In genomic region chr12:126084480-126084879, GRCh38 we compare ENCODE assay signal across 31 cellular contexts.
A peak's percentile ranks its signal among the peaks of the same experiment; 100 is the strongest.
DNase-seq lines count a peak whose midpoint lies in the region; ATAC-seq and TF ChIP-seq lines count a peak whose summit lies in the region.
"Had no signal": no experiment of that assay in that cellular context is flagged by ENCODE, and none has a peak within 500 bp of the region (broad histone marks: within the 10 kb centered on the region; RNA-seq: fewer than 3 reads in every experiment).

No MANE protein-coding gene starts in this region.

- intact Hi-C loops in MCF 10A (cut with micrococcal nuclease) (loop anchor here (2.0 kb wide), 1 partner anchor 30 kb away; no protein-coding TSS in a partner anchor), breast epithelium (cut with DNase I; ENCODE audit: low total_unique reads) (no loop called here)
- intact Hi-C loops in activated CD4-positive, alpha-beta T cell treated with anti-CD3 and anti-CD28 coated beads, Interleukin-2, amount 10 ng/mL, durations not matched to agents 24 days and 14 days (cut with micrococcal nuclease): no loop called here

- no peak for ATAC-seq in GM18868 (IDR thresholded peaks at IDR 0.05; ENCODE audit: unreplicated experiment)
- ATAC-seq: activated T-cell treated with anti-CD3 and anti-CD28 coated beads, Interleukin-2, amount 50 U/mL, for 72 hours; stimulated activated naive CD8-positive, alpha-beta T cell treated with anti-CD3 and anti-CD28 coated beads, Interleukin-15, amount 100 ng/mL, for 72 hours had no signal

- H3K9me3 Mint-ChIP-seq in MCF 10A (ENCODE audit: unreplicated experiment): no peaks in the 10 kb centered on the region
- peaks cover 13% of the 10 kb centered on the region for H3K9me3 Mint-ChIP-seq in neural progenitor cell
- no peaks in the 10 kb centered on the region for H3K9me3 Mint-ChIP-seq in activated CD4-positive, alpha-beta T cell treated with anti-CD3 and anti-CD28 coated beads, Interleukin-2, amount 10 ng/mL, durations not matched to agents 24 days and 14 days

- H4K20me1 ChIP-seq in neural progenitor cell (ENCODE audit: low read depth): no peaks in the 10 kb centered on the region

- no peaks in the 10 kb centered on the region for H3F3A ChIP-seq in neural progenitor cell (ENCODE audit: low read depth)

- POLR2A ChIA-PET in MCF 10A (lab: Yijun Ruan, JAX): no interaction called here

- H3K4me1 Mint-ChIP-seq in MCF 10A (ENCODE audit: insufficient read depth, unreplicated experiment): no peaks in the 10 kb centered on the region
- H3K4me1 Mint-ChIP-seq in neural progenitor cell: no peaks in the 10 kb centered on the region
- H3K4me1 Mint-ChIP-seq in activated CD4-positive, alpha-beta T cell treated with anti-CD3 and anti-CD28 coated beads, Interleukin-2, amount 10 ng/mL, durations not matched to agents 24 days and 14 days: no peaks in the 10 kb centered on the region
- H3K4me1 Mint-ChIP-seq: activated B cell treated with CpG ODN at 0.5 μM for 24 hours; B cell; IgD-negative memory B cell; naive B cell; stimulated activated naive CD8-positive, alpha-beta T cell treated with anti-CD3 and anti-CD28 coated beads, Interleukin-15, amount 100 ng/mL, for 72 hours had no signal

- H3K9me3 ChIP-seq in breast epithelium (no peaks in the 10 kb centered on the region), neural progenitor cell (ENCODE audit: low read depth) (no peaks in the 10 kb centered on the region)
- H3K9me3 ChIP-seq: adrenal gland, esophagus muscularis mucosa, vagina had no signal

- H3K27ac Mint-ChIP-seq in MCF 10A (ENCODE audit: low read depth, unreplicated experiment): no peak overlapping the region
- H3K27ac Mint-ChIP-seq in neural progenitor cell: no peak overlapping the region
- no peak overlapping the region for H3K27ac Mint-ChIP-seq in activated CD4-positive, alpha-beta T cell treated with anti-CD3 and anti-CD28 coated beads, Interleukin-2, amount 10 ng/mL, durations not matched to agents 24 days and 14 days
- H3K27ac Mint-ChIP-seq: activated B cell treated with CpG ODN at 0.5 μM for 24 hours; activated T-cell treated with anti-CD3 and anti-CD28 coated beads, Interleukin-2, amount 50 U/mL, for 72 hours; B cell; IgD-negative memory B cell; stimulated activated naive CD8-positive, alpha-beta T cell treated with anti-CD3 and anti-CD28 coated beads, Interleukin-15, amount 100 ng/mL, for 72 hours had no signal

- H3K4me3 ChIP-seq in breast epithelium (no peak overlapping the region), epithelial cell of proximal tubule (ENCODE audit: low read depth, low read length) (no peak overlapping the region), neural progenitor cell (no peak overlapping the region)
- H3K4me3 ChIP-seq: adrenal gland, esophagus muscularis mucosa, left ventricle myocardium inferior, skin epidermis, vagina had no signal

- no peak overlapping the region for H3K27ac ChIP-seq in breast epithelium
- H3K27ac ChIP-seq in neural progenitor cell: no peak overlapping the region
- H3K27ac ChIP-seq: adrenal gland, esophagus muscularis mucosa, left ventricle myocardium inferior, skin epidermis, vagina had no signal

- H3K4me1 ChIP-seq in breast epithelium (no peaks in the 10 kb centered on the region), neural progenitor cell (peaks cover 4% of the 10 kb centered on the region)
- H3K4me1 ChIP-seq: adrenal gland, esophagus muscularis mucosa, left ventricle myocardium inferior, vagina had no signal

- H3K36me3 ChIP-seq in breast epithelium (no peaks in the 10 kb centered on the region), neural progenitor cell (peaks cover 3% of the 10 kb centered on the region)
- H3K36me3 ChIP-seq: adrenal gland, esophagus muscularis mucosa, left ventricle myocardium inferior, vagina had no signal

- no peaks in the 10 kb centered on the region for H3K79me2 ChIP-seq in neural progenitor cell (ENCODE audit: low read depth)

- no TSS peak for BruUV-seq in MCF 10A (replicated peaks; lab: Mats Ljungman, UMichigan)

- CTCF ChIA-PET in MCF 10A (lab: Yijun Ruan, JAX): interaction anchor here (0.7 to 1.6 kb wide), 4 partner anchors 14 to 790 kb away, joined by 3 to 6 read pairs (median 4); no protein-coding TSS in a partner anchor

- H3K4me2 ChIP-seq in neural progenitor cell: no peak overlapping the region

- TF ChIP-seq POLR2A in breast epithelium (IDR thresholded peaks at IDR 0.05): no peak

- H3K27me3 ChIP-seq in breast epithelium: no peaks in the 10 kb centered on the region
- H3K27me3 ChIP-seq in neural progenitor cell: no peaks in the 10 kb centered on the region
- H3K27me3 ChIP-seq: adrenal gland, esophagus muscularis mucosa, vagina had no signal

- H3K9ac ChIP-seq in neural progenitor cell: no peak overlapping the region

- peak; percentile 47 for DNase-seq in MCF 10A (ENCODE audit: unreplicated experiment)
- no peak for DNase-seq in breast epithelium (ENCODE audit: low spot score in 2 of 2)
- peak; percentile 9 for DNase-seq in SHP77 treated with DMSO at 0.1 percent for 48 hours (lab: John Stamatoyannopoulos, UW)
- DNase-seq in epithelial cell of proximal tubule (ENCODE audit: low read depth): peak; percentile 6
- no peak for DNase-seq in neural progenitor cell (ENCODE audit: low spot score)
- no peak for DNase-seq in GOT3 (lab: John Stamatoyannopoulos, UW)
- no peak for DNase-seq in activated CD4-positive, alpha-beta T cell treated with anti-CD3 and anti-CD28 coated beads, Interleukin-2, amount 10 ng/mL, durations not matched to agents 24 days and 14 days
- DNase-seq: activated B cell treated with CpG ODN at 0.5 μM for 24 hours; activated CD4-positive, alpha-beta T cell treated with anti-CD3 and anti-CD28 coated beads, Interleukin-2, amount 50 U/mL, for 4 hours; activated naive CD4-positive, alpha-beta T cell treated with Interleukin-2 at 50 U/mL for 16 hours; activated T-cell treated with anti-CD3 and anti-CD28 coated beads, Interleukin-2, amount 50 U/mL, for 72 hours; adrenal gland; caudate nucleus; DMS53; GDM1; HCEC 1CT; left ventricle myocardium inferior; mesendoderm; naive B cell; NCI-H2081 treated with DMSO at 0.1 percent for 48 hours; NCI-H446; nucleus accumbens; stimulated activated naive CD8-positive, alpha-beta T cell treated with anti-CD3 and anti-CD28 coated beads, Interleukin-15, amount 100 ng/mL, for 72 hours; SW 1271; T-helper 9 cell had no signal

- H3K27me3 Mint-ChIP-seq in MCF 10A (ENCODE audit: insufficient read depth, unreplicated experiment): no peaks in the 10 kb centered on the region
- peaks cover 5% of the 10 kb centered on the region for H3K27me3 Mint-ChIP-seq in neural progenitor cell (ENCODE audit: insufficient read depth, low read depth)
- no peaks in the 10 kb centered on the region for H3K27me3 Mint-ChIP-seq in activated CD4-positive, alpha-beta T cell treated with anti-CD3 and anti-CD28 coated beads, Interleukin-2, amount 10 ng/mL, durations not matched to agents 24 days and 14 days
- H3K27me3 Mint-ChIP-seq: activated B cell treated with CpG ODN at 0.5 μM for 24 hours; B cell; IgD-negative memory B cell; naive B cell; stimulated activated naive CD8-positive, alpha-beta T cell treated with anti-CD3 and anti-CD28 coated beads, Interleukin-15, amount 100 ng/mL, for 72 hours had no signal

- TF ChIP-seq CTCF in MCF 10A (IDR thresholded peaks at IDR 0.05; ENCODE audit: unreplicated experiment) (no peak), breast epithelium (IDR thresholded peaks at IDR 0.05) (no peak), epithelial cell of proximal tubule (conservative IDR thresholded peaks at IDR 0.05; ENCODE audit: low read depth, low read length) (no peak), neural progenitor cell (IDR thresholded peaks at IDR 0.05) (no peak)

- no peak overlapping the region for H2AFZ ChIP-seq in neural progenitor cell (replicated peaks)

- no peaks in the 10 kb centered on the region for H3K36me3 Mint-ChIP-seq in MCF 10A (ENCODE audit: insufficient read depth, unreplicated experiment)
- H3K36me3 Mint-ChIP-seq in neural progenitor cell: peaks cover 2% of the 10 kb centered on the region
- no peaks in the 10 kb centered on the region for H3K36me3 Mint-ChIP-seq in activated CD4-positive, alpha-beta T cell treated with anti-CD3 and anti-CD28 coated beads, Interleukin-2, amount 10 ng/mL, durations not matched to agents 24 days and 14 days (ENCODE audit: low read depth)
- H3K36me3 Mint-ChIP-seq: IgD-negative memory B cell, naive B cell had no signal

- no peak overlapping the region for H3K4me3 Mint-ChIP-seq in MCF 10A (ENCODE audit: unreplicated experiment)
- no peak overlapping the region for H3K4me3 Mint-ChIP-seq in neural progenitor cell
- no peak overlapping the region for H3K4me3 Mint-ChIP-seq in activated CD4-positive, alpha-beta T cell treated with anti-CD3 and anti-CD28 coated beads, Interleukin-2, amount 10 ng/mL, durations not matched to agents 24 days and 14 days
- H3K4me3 Mint-ChIP-seq: activated B cell treated with CpG ODN at 0.5 μM for 24 hours; activated T-cell treated with anti-CD3 and anti-CD28 coated beads, Interleukin-2, amount 50 U/mL, for 72 hours; B cell; IgD-negative memory B cell; naive B cell; stimulated activated naive CD8-positive, alpha-beta T cell treated with anti-CD3 and anti-CD28 coated beads, Interleukin-15, amount 100 ng/mL, for 72 hours had no signal

Comparison
In these comparisons a context has a peak if more than half of its experiments do, and no peak if none do; other contexts are left out.
1. DNase-seq: peak in MCF 10A (single experiment), SHP77 treated with DMSO at 0.1 percent for 48 hours (single experiment) and epithelial cell of proximal tubule (single experiment); none in breast epithelium (0 of 2), neural progenitor cell (single experiment), GOT3 (single experiment) and activated CD4-positive, alpha-beta T cell treated with anti-CD3 and anti-CD28 coated beads, Interleukin-2, amount 10 ng/mL, durations not matched to agents 24 days and 14 days (single experiment).